Comparison of ENCODE assay signal across 1 cellular context in genomic region chr1:225871374-225872074, GRCh38.
TF ChIP-seq lines count a peak whose summit lies in the region.

No MANE protein-coding gene starts in this region.

TF ChIP-seq in GM23338, 12 proteins besides CTCF, POLR2A, EP300 and RAD21 (continued from another document):
- no peak for TF ChIP-seq ZNF462 (CRISPR knock-in tag; IDR thresholded peaks at IDR 0.05)
- TF ChIP-seq EZH2 (IDR thresholded peaks at IDR 0.05; ENCODE audit: low read depth, unreplicated experiment): no peak
- TF ChIP-seq JUNB (IDR thresholded peaks at IDR 0.05; ENCODE audit: unreplicated experiment): no peak
- TF ChIP-seq CREB1 (CRISPR knock-in tag; IDR thresholded peaks at IDR 0.05; ENCODE audit: low read depth): no peak
- TF ChIP-seq ETS1 (IDR thresholded peaks at IDR 0.05): no peak
- no peak for TF ChIP-seq NANOG (IDR thresholded peaks at IDR 0.05; ENCODE audit: borderline replicate concordance)
- no peak for TF ChIP-seq EZH2phosphoT487 (IDR thresholded peaks at IDR 0.05; ENCODE audit: unreplicated experiment)
- TF ChIP-seq POLR2AphosphoS5 (IDR thresholded peaks at IDR 0.05; ENCODE audit: low read depth): no peak
